Comparison of ENCODE assay signal across 7 cellular contexts in genomic region chr18:10518595-10519273, GRCh38.
DNase-seq lines count a peak whose midpoint lies in the region; ATAC-seq and TF ChIP-seq lines count a peak whose summit lies in the region.

No MANE protein-coding gene starts in this region.

- intact Hi-C loops in tibial artery (cut with DNase I; ENCODE audit: low total_unique reads) = no loop called here

- DNase-seq in NB4 (ENCODE audit: low read depth) (peak; percentile 53), astrocyte of the spinal cord (ENCODE audit: low read depth, low spot score) (peak; percentile 33), kidney tubule cell (ENCODE audit: low spot score) (peak; percentile 33), tibial artery (peak; percentile 62 to 78), NCI-H1436 (lab: John Stamatoyannopoulos, UW) (no peak)
- DNase-seq in stimulated activated CD4-positive, alpha-beta T cell treated with anti-CD3 and anti-CD28 coated beads, Interleukin-1b, Interleukin-23, amount 100 ng/mL, for 48 hours = no peak

- peaks cover 0 to 44% (median 38%) of the 10 kb centered on the region in 4 donors for H3K4me1 ChIP-seq in tibial artery

- no peaks in the 10 kb centered on the region for H3K27me3 ChIP-seq in tibial artery

- in situ Hi-C loops in astrocyte of the spinal cord (cut with HindIII; ENCODE audit: low sequenced_read_pairs) = no loop called here

- peak overlapping the region; percentile 62 to 69 for H3K27ac ChIP-seq in tibial artery

- H3K36me3 ChIP-seq in tibial artery = no peaks in the 10 kb centered on the region

- H3K4me3 ChIP-seq in NB4 (ENCODE audit: low read depth, low read length) = no peak overlapping the region
- H3K4me3 ChIP-seq in astrocyte of the spinal cord (ENCODE audit: low read depth, low read length) = no peak overlapping the region
- H3K4me3 ChIP-seq in tibial artery = no peak overlapping the region

- no peak for ATAC-seq in HG02642 (IDR thresholded peaks at IDR 0.05; ENCODE audit: poor library complexity, unreplicated experiment)

- no peak for TF ChIP-seq POLR2A in NB4 (IDR thresholded peaks at IDR 0.05; ENCODE audit: extremely low read depth, insufficient read length)

- TF ChIP-seq CTCF in NB4 (IDR thresholded peaks at IDR 0.05; ENCODE audit: low read depth, low read length) (no peak), astrocyte of the spinal cord (IDR thresholded peaks at IDR 0.05; ENCODE audit: low read depth, low read length) (peak; percentile 24), tibial artery (IDR thresholded peaks at IDR 0.05) (peak; percentile 20 to 24)

- H3K9me3 ChIP-seq in tibial artery = no peaks in the 10 kb centered on the region

Comparison
In these comparisons a context has a peak if more than half of its experiments do, and no peak if none do; other contexts are left out.
1. DNase-seq: peak in NB4 (single experiment), astrocyte of the spinal cord (single experiment), kidney tubule cell (single experiment) and tibial artery (2 of 2); none in stimulated activated CD4-positive, alpha-beta T cell treated with anti-CD3 and anti-CD28 coated beads, Interleukin-1b, Interleukin-23, amount 100 ng/mL, for 48 hours (single experiment) and NCI-H1436 (single experiment).